Comparison of ENCODE assay signal across 19 cellular contexts in the genomic region with DNA sequence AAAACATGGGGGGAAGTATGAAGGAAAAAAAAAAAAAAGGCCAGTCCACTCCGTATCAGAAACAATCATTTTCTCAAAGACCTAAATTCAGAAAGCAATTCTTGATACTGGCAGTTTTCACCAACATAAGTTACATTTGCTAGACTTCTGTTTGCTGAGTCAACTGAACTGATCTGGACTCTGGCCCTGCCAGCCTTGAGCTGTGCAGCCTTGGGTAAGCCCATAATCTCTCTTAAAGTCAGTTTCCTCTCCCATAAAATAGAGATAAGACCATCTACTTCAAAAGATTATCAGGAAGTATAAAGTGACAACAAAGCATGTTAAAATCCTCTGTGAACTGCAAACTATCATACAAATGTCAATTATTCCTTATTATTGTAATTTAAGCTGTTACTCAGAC.
A peak's percentile ranks its signal among the peaks of the same experiment; 100 is the strongest.
DNase-seq lines count a peak whose midpoint lies in the region; ATAC-seq, FAIRE-seq and TF ChIP-seq lines count a peak whose summit lies in the region.
"Had no signal": no experiment of that assay in that cellular context is flagged by ENCODE, and none has a peak within 500 bp of the region (broad histone marks: within the 10 kb centered on the region; RNA-seq: fewer than 3 reads in every experiment).

No MANE protein-coding gene starts in this region.

- no peaks in the 10 kb centered on the region for H3K27me3 ChIP-seq in IMR-90 (ENCODE audit: control insufficient read depth, insufficient read depth, low read length)
- no peaks in the 10 kb centered on the region for H3K27me3 ChIP-seq in astrocyte (ENCODE audit: insufficient read depth, low read length)
- H3K27me3 ChIP-seq in smooth muscle cell (ENCODE audit: low read depth), result no peaks in the 10 kb centered on the region
- H3K27me3 ChIP-seq in ascending aorta, result no peaks in the 10 kb centered on the region
- H3K27me3 ChIP-seq: thyroid gland had no signal

- H4K20me1 ChIP-seq in IMR-90 (ENCODE audit: insufficient read depth, low read length) (peaks cover 22% of the 10 kb centered on the region), astrocyte (ENCODE audit: insufficient read depth, low read length) (peaks cover 44% of the 10 kb centered on the region), smooth muscle cell (ENCODE audit: low read depth) (peaks cover 77% of the 10 kb centered on the region)

- H3K4me1 ChIP-seq in IMR-90 (ENCODE audit: control insufficient read depth, insufficient read depth, low read length) (no peaks in the 10 kb centered on the region), astrocyte (ENCODE audit: insufficient read depth, low read length) (no peaks in the 10 kb centered on the region), smooth muscle cell (ENCODE audit: low read depth) (no peaks in the 10 kb centered on the region), ascending aorta (no peaks in the 10 kb centered on the region), kidney (ENCODE audit: control insufficient read depth in 1 of 2, insufficient read depth in 1 of 2, low read depth in 1 of 2, low read length in 2 of 2) (no peaks in the 10 kb centered on the region)
- H3K4me1 ChIP-seq: thyroid gland had no signal

- FAIRE-seq in astrocyte (lab: Jason Lieb, UNC) (no peak), kidney (lab: Jason Lieb, UNC) (no peak)
- FAIRE-seq: endometrium, GM18507 had no signal

- H4K91ac ChIP-seq in IMR-90 (ENCODE audit: insufficient read depth, low read depth, low read length), result no peak overlapping the region

- no peak overlapping the region for H3K23ac ChIP-seq in IMR-90 (ENCODE audit: low read depth, low read length)

- H3K9ac ChIP-seq in IMR-90 (ENCODE audit: low read depth, low read length), result no peak overlapping the region
- H3K9ac ChIP-seq in astrocyte (ENCODE audit: low read length), result no peak overlapping the region
- no peak overlapping the region for H3K9ac ChIP-seq in smooth muscle cell (ENCODE audit: low read depth)
- no peak overlapping the region for H3K9ac ChIP-seq in kidney (ENCODE audit: low read length in 2 of 2)

- no peak for DNase-seq in IMR-90
- DNase-seq in astrocyte (ENCODE audit: low read depth), result no peak
- DNase-seq in left colon, result peak; percentile 53 to 68
- no peak for DNase-seq in smooth muscle cell (lab: John Stamatoyannopoulos, UW; ENCODE audit: unreplicated experiment)
- DNase-seq in ascending aorta (ENCODE audit: low spot score in 2 of 2), result no peak
- DNase-seq in SKM-1 treated with dmso at 0.1 percent for 144 hours (lab: John Stamatoyannopoulos, UW; ENCODE audit: unreplicated experiment), result no peak
- no peak for DNase-seq in kidney
- no peak for DNase-seq in germinal center (ENCODE audit: low spot score)
- DNase-seq: activated naive CD4-positive, alpha-beta T cell; activated T-cell treated with anti-CD3 and anti-CD28 coated beads, Interleukin-2, amount 50 U/mL, for 1 hour; NCI-H1417 treated with DMSO at 0.1 percent for 48 hours; NCI-H524 treated with DMSO at 0.1 percent for 48 hours; Right ventricle myocardium superior; T-helper 1 cell; thyroid gland had no signal

- no peak overlapping the region for H2BK20ac ChIP-seq in IMR-90 (ENCODE audit: low read depth, low read length)

- no peak overlapping the region for H3K56ac ChIP-seq in IMR-90 (ENCODE audit: extremely low read depth, insufficient read depth, low read length)

- H2AK9ac ChIP-seq in IMR-90 (replicated peaks; ENCODE audit: low read depth, low read length, poor library complexity), result no peak overlapping the region

- intact Hi-C loops in IMR-90 (cut with micrococcal nuclease) (no loop called here), left colon (cut with DNase I, micrococcal nuclease) (no loop called here), ascending aorta (cut with DNase I) (no loop called here), kidney (cut with DNase I) (no loop called here)

- no peak overlapping the region for H2AK5ac ChIP-seq in IMR-90 (ENCODE audit: low read depth, low read length)

- H3K79me1 ChIP-seq in IMR-90 (ENCODE audit: low read depth in 1 of 2, low read length in 2 of 2), result peaks cover 32 to 57% of the 10 kb centered on the region in 2 experiments

- peak overlapping the region; percentile 10 for H3K27ac Mint-ChIP-seq in astrocyte (ENCODE audit: unreplicated experiment)

- H3K9me1 ChIP-seq in IMR-90 (ENCODE audit: insufficient read depth, low read length), result peaks cover 3% of the 10 kb centered on the region; the same call in 1 of the 2 replicates

- no peak overlapping the region for H3K4me3 ChIP-seq in IMR-90 (ENCODE audit: insufficient read depth, low read depth, low read length)
- H3K4me3 ChIP-seq in astrocyte (ENCODE audit: insufficient read depth, low read depth, low read length), result no peak overlapping the region
- no peak overlapping the region for H3K4me3 ChIP-seq in smooth muscle cell
- no peak overlapping the region for H3K4me3 ChIP-seq in ascending aorta
- no peak overlapping the region for H3K4me3 ChIP-seq in kidney (ENCODE audit: low read length in 2 of 2)
- H3K4me3 ChIP-seq: coronary artery, thyroid gland had no signal

- H3K4me1 Mint-ChIP-seq in astrocyte (ENCODE audit: low read depth, unreplicated experiment), result peaks cover 3% of the 10 kb centered on the region
- H3K4me1 Mint-ChIP-seq: neural crest cell had no signal

- no peak overlapping the region for H3K4me3 Mint-ChIP-seq in astrocyte (ENCODE audit: unreplicated experiment)
- H3K4me3 Mint-ChIP-seq: neural crest cell had no signal

- H3K36me3 Mint-ChIP-seq in astrocyte (ENCODE audit: low read depth, unreplicated experiment), result peaks cover 8% of the 10 kb centered on the region

- no peak overlapping the region for H2BK5ac ChIP-seq in IMR-90 (ENCODE audit: low read depth, low read length, poor library complexity, severe bottlenecking)

- ATAC-seq in IMR-90 (ENCODE audit: low read depth), result no peak
- peak; percentile 95 for ATAC-seq in left colon

- H3K79me2 ChIP-seq in astrocyte (ENCODE audit: insufficient read depth, low read length), result peaks cover 62% of the 10 kb centered on the region
- peaks cover 39% of the 10 kb centered on the region for H3K79me2 ChIP-seq in smooth muscle cell (ENCODE audit: low read depth)

- H2BK15ac ChIP-seq in IMR-90 (ENCODE audit: low read depth, low read length), result no peak overlapping the region

- in situ Hi-C loops in IMR-90 (cut with MboI; ENCODE audit: low sequenced_read_pairs), result no loop called here

- dilution Hi-C loops in IMR-90 (cut with HindIII; ENCODE audit: low sequenced_read_pairs, unreplicated experiment), result no loop called here

- H3K4me2 ChIP-seq in IMR-90 (ENCODE audit: low read depth, low read length) (no peak overlapping the region), astrocyte (ENCODE audit: low read length) (no peak overlapping the region), smooth muscle cell (peak overlapping the region; percentile 60)

- no TSS peak for BruUV-seq in IMR-90 (replicated peaks; lab: Mats Ljungman, UMichigan)

- no CpG with 5 or more reads among the region's 1 CpG for WGBS in IMR-90 (ENCODE audit: extremely low coverage in 2 of 2, insufficient read length in 1 of 2), 2 experiments
- 25% methylated on average over 1 of the region's 1 CpG for WGBS in smooth muscle cell (ENCODE audit: low lambda C conversion rate)

- H3K9me3 ChIP-seq in IMR-90 (ENCODE audit: control insufficient read depth, insufficient read depth, low read length) (no peaks in the 10 kb centered on the region), astrocyte (ENCODE audit: insufficient read depth, low read depth, low read length) (no peaks in the 10 kb centered on the region), smooth muscle cell (replicated peaks; ENCODE audit: low read depth) (no peaks in the 10 kb centered on the region), ascending aorta (no peaks in the 10 kb centered on the region), kidney (ENCODE audit: control insufficient read depth in 1 of 2, low read length in 2 of 2) (no peaks in the 10 kb centered on the region)
- H3K9me3 ChIP-seq: thyroid gland had no signal

- H3K27me3 Mint-ChIP-seq in astrocyte (ENCODE audit: low read depth, unreplicated experiment), result no peaks in the 10 kb centered on the region

- H2BK120ac ChIP-seq in IMR-90 (ENCODE audit: low read depth, low read length), result no peak overlapping the region

- CTCF ChIA-PET in IMR-90 (lab: Yijun Ruan, JAX), result no interaction called here

- no peak for TF ChIP-seq RAD21 in IMR-90 (IDR thresholded peaks at IDR 0.05; ENCODE audit: low read length)

- no peak overlapping the region for H2AFZ ChIP-seq in IMR-90 (replicated peaks; ENCODE audit: low read length, poor library complexity)
- H2AFZ ChIP-seq in astrocyte (ENCODE audit: low read depth, low read length), result no peak overlapping the region
- H2AFZ ChIP-seq in smooth muscle cell (ENCODE audit: low read depth), result no peak overlapping the region

- H3K36me3 ChIP-seq in IMR-90 (ENCODE audit: control insufficient read depth, insufficient read depth, low read length) (no peaks in the 10 kb centered on the region; the same call in 1 of the 2 replicates), astrocyte (ENCODE audit: insufficient read depth, low read length) (no peaks in the 10 kb centered on the region), smooth muscle cell (ENCODE audit: low read depth) (no peaks in the 10 kb centered on the region), ascending aorta (no peaks in the 10 kb centered on the region), kidney (ENCODE audit: control insufficient read depth in 1 of 2, insufficient read depth in 2 of 2, low read length in 2 of 2) (no peaks in the 10 kb centered on the region)
- H3K36me3 ChIP-seq: thyroid gland had no signal

- H4K5ac ChIP-seq in IMR-90 (ENCODE audit: low read depth, low read length), result no peak overlapping the region

- H3K9me3 Mint-ChIP-seq in astrocyte (ENCODE audit: unreplicated experiment), result no peaks in the 10 kb centered on the region
- H3K9me3 Mint-ChIP-seq: neural crest cell had no signal

- POLR2A ChIA-PET in IMR-90 (lab: Charles Lee; ENCODE audit: unreplicated experiment), result no interaction called here

- H4K8ac ChIP-seq in IMR-90 (ENCODE audit: low read depth in 2 of 2, low read length in 2 of 2), result no peak overlapping the region

- H3K27ac ChIP-seq in IMR-90 (ENCODE audit: insufficient read depth, low read length), result no peak overlapping the region
- H3K27ac ChIP-seq in astrocyte (ENCODE audit: low read depth, low read length), result no peak overlapping the region
- H3K27ac ChIP-seq in smooth muscle cell (ENCODE audit: low read depth), result peak overlapping the region; percentile 33
- no peak overlapping the region for H3K27ac ChIP-seq in ascending aorta
- no peak overlapping the region for H3K27ac ChIP-seq in kidney (ENCODE audit: low read depth in 2 of 2, low read length in 2 of 2)
- H3K27ac ChIP-seq: coronary artery, thyroid gland had no signal

- H3K18ac ChIP-seq in IMR-90 (ENCODE audit: low read depth, low read length), result no peak overlapping the region

- no peak overlapping the region for H3K14ac ChIP-seq in IMR-90 (replicated peaks; ENCODE audit: low read depth, low read length)

- no peaks in the 10 kb centered on the region for H3F3A ChIP-seq in smooth muscle cell (ENCODE audit: low read depth)

- TF ChIP-seq CTCF in IMR-90 (conservative IDR thresholded peaks at IDR 0.05; ENCODE audit: low read depth, low read length), result no peak
- TF ChIP-seq CTCF in astrocyte (IDR thresholded peaks at IDR 0.05; ENCODE audit: insufficient read depth, low read depth, low read length), result no peak
- no peak for TF ChIP-seq CTCF in smooth muscle cell (IDR thresholded peaks at IDR 0.05; ENCODE audit: borderline replicate concordance, insufficient read depth, poor library complexity, severe bottlenecking)
- TF ChIP-seq CTCF in ascending aorta (IDR thresholded peaks at IDR 0.05), result no peak
- no peak for TF ChIP-seq CTCF in kidney (IDR thresholded peaks at IDR 0.05; ENCODE audit: borderline replicate concordance, extremely low read depth, insufficient read depth)

- no peak overlapping the region for H3K4ac ChIP-seq in IMR-90 (ENCODE audit: low read depth, low read length)

- TF ChIP-seq POLR2A in IMR-90 (IDR thresholded peaks at IDR 0.05; ENCODE audit: low read depth, low read length), result no peak

Comparison
In these comparisons a context has a peak if more than half of its experiments do, and no peak if none do; other contexts are left out.
1. DNase-seq: peak in left colon (2 of 2); none in IMR-90 (single experiment), astrocyte (single experiment), smooth muscle cell (single experiment), ascending aorta (0 of 2), SKM-1 treated with dmso at 0.1 percent for 144 hours (single experiment), kidney (single experiment) and germinal center (single experiment).